17 cellular contexts compared by ENCODE assay signal in the genomic region with DNA sequence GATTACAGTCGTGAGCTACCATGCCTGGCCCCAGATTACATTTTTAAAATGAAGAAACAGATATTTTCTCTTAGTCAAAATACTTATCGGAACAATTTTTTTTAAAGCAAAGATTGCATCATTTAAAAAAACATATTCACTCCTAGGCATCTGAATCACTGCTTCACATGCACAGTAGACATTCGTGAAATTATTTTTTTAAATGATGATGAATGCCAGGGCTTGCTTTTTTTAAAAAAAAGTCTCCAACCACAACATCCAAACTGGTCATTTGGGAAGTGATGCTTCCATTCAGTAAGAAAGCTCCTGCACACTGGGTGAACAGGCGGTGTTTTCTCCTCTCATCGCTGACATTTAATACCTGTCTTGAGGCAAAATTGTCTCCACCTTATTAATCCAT.
DNase-seq lines count a peak whose midpoint lies in the region; ATAC-seq, FAIRE-seq and TF ChIP-seq lines count a peak whose summit lies in the region.
"Had no signal": no experiment of that assay in that cellular context is flagged by ENCODE, and none has a peak within 500 bp of the region (broad histone marks: within the 10 kb centered on the region; RNA-seq: fewer than 3 reads in every experiment).

No MANE protein-coding gene starts in this region.

- no peaks in the 10 kb centered on the region for H3K27me3 ChIP-seq in psoas muscle (ENCODE audit: insufficient read depth in 3 of 3, low read length in 2 of 3)

- H3K36me3 ChIP-seq in psoas muscle (ENCODE audit: insufficient read depth in 1 of 2, low read depth in 1 of 2): no peaks in the 10 kb centered on the region

- peaks cover 2% of the 10 kb centered on the region for H3K27me3 Mint-ChIP-seq in nephron progenitor cell (ENCODE audit: low read depth, poor library complexity)
- H3K27me3 Mint-ChIP-seq: activated B cell treated with CpG ODN at 0.5 μM for 24 hours had no signal

- no peaks in the 10 kb centered on the region for H3K9me3 Mint-ChIP-seq in nephron progenitor cell
- H3K9me3 Mint-ChIP-seq: activated B cell treated with CpG ODN at 0.5 μM for 24 hours; activated T-helper 2 cell treated with anti-CD3 and anti-CD28 coated beads, Interferon-gamma antibody, Interleukin-2, Interleukin-4, amounts not matched to agents 10 μg/mL and 5 μg/mL and 100 μg/mL, durations not matched to agents 14 hours and 24 hours and 36 hours had no signal

- TF ChIP-seq CTCF in nephron progenitor cell (IDR thresholded peaks at IDR 0.05): no peak
- TF ChIP-seq CTCF in psoas muscle (IDR thresholded peaks at IDR 0.05): no peak

- H3K4me1 ChIP-seq in psoas muscle: peaks cover 14% of the 10 kb centered on the region

- intact Hi-C loops in psoas muscle (cut with DNase I): loop anchor here (10.0 kb wide), 3 partner anchors 234 to 386 kb away; no protein-coding TSS in a partner anchor

- peak; percentile 14 for FAIRE-seq in A204.1 (lab: Jason Lieb, UNC)
- FAIRE-seq: H54 had no signal

- no peaks in the 10 kb centered on the region for H3K9me3 ChIP-seq in psoas muscle

- H3K4me3 Mint-ChIP-seq in nephron progenitor cell: no peak overlapping the region
- H3K4me3 Mint-ChIP-seq: activated B cell treated with CpG ODN at 0.5 μM for 24 hours had no signal

- H3K4me3 ChIP-seq in psoas muscle: no peak overlapping the region

- peak overlapping the region; percentile 83 for H3K27ac Mint-ChIP-seq in nephron progenitor cell
- H3K27ac Mint-ChIP-seq: activated B cell treated with CpG ODN at 0.5 μM for 24 hours; activated T-helper 2 cell treated with anti-CD3 and anti-CD28 coated beads, Interferon-gamma antibody, Interleukin-2, Interleukin-4, amounts not matched to agents 10 μg/mL and 5 μg/mL and 100 μg/mL, durations not matched to agents 14 hours and 24 hours and 36 hours had no signal

- ATAC-seq in psoas muscle: no peak

- H3K4me1 Mint-ChIP-seq in nephron progenitor cell: peaks cover 48% of the 10 kb centered on the region

- peaks cover 6% of the 10 kb centered on the region for H3K36me3 Mint-ChIP-seq in nephron progenitor cell (ENCODE audit: low read depth)

- DNase-seq in LHCN-M2 (ENCODE audit: low read depth) (peak; percentile 77), fibroblast of gingiva (ENCODE audit: low read depth) (peak; percentile 56), nephron progenitor cell (no peak), pons (ENCODE audit: low spot score) (no peak), cerebellum (ENCODE audit: low spot score) (no peak), psoas muscle (no peak), NCI-H1105 (lab: John Stamatoyannopoulos, UW) (no peak)
- DNase-seq: activated B cell treated with CpG ODN at 0.5 μM for 24 hours; activated CD8-positive, alpha-beta memory T cell treated with anti-CD3 and anti-CD28 coated beads for 24 hours; amygdala; MM.1S; NCI-H748 treated with DMSO at 0.1 percent for 48 hours; RPMI8226; T-helper 1 cell had no signal

- no peak overlapping the region for H3K27ac ChIP-seq in psoas muscle

- WGBS in psoas muscle, 3 donors: 77 to 95% (median 87%) methylated on average over 5 of the region's 5 CpGs

Comparison
In these comparisons a context has a peak if more than half of its experiments do, and no peak if none do; other contexts are left out.
1. DNase-seq: peak in LHCN-M2 (single experiment) and fibroblast of gingiva (single experiment); none in nephron progenitor cell (single experiment), pons (single experiment), cerebellum (single experiment), psoas muscle (0 of 2) and NCI-H1105 (single experiment).